9 cellular contexts compared by ENCODE assay signal in genomic region chr16:28180660-28181556, GRCh38. TPM values are rescaled to one million over a fixed set of nuclear protein-coding genes. Genes with fewer than 3 reads are reported as not detected.
DNase-seq lines count a peak whose midpoint lies in the region; ATAC-seq, FAIRE-seq and TF ChIP-seq lines count a peak whose summit lies in the region.
"Had no signal": no experiment of that assay in that cellular context is flagged by ENCODE, and none has a peak within 500 bp of the region (broad histone marks: within the 10 kb centered on the region; RNA-seq: fewer than 3 reads in every experiment).

No MANE protein-coding gene starts in this region.

- FAIRE-seq in HepG2 (lab: Jason Lieb, UNC): no peak

- H2AFZ ChIP-seq in GM23338 (no peak overlapping the region), HepG2 (ENCODE audit: low read length) (no peak overlapping the region)

- no peak overlapping the region for H3K27ac Mint-ChIP-seq in GM23338
- peak overlapping the region; percentile 96 for H3K27ac Mint-ChIP-seq in activated CD8-positive, alpha-beta T cell treated with anti-CD3 and anti-CD28 coated beads for 36 hours

- in situ Hi-C loops in ACHN (cut with HindIII; ENCODE audit: low pct_ligation_motif_present, low pct_unique_long_range_greater_than_20kb, low sequenced_read_pairs) (no loop called here), HepG2 (cut with HindIII; ENCODE audit: extremely low pct_ligation_motif_present, low pct_unique_long_range_greater_than_20kb) (no loop called here)

- H3K9ac ChIP-seq in HepG2 (ENCODE audit: insufficient read depth, low read depth, low read length): no peak overlapping the region

- no peak for TF ChIP-seq RAD21 in HepG2 (CRISPR knock-in tag; IDR thresholded peaks at IDR 0.05)

- H3K27me3 Mint-ChIP-seq in GM23338 (ENCODE audit: insufficient read depth, low read depth, poor library complexity): peaks cover 1% of the 10 kb centered on the region
- H3K27me3 Mint-ChIP-seq in activated CD8-positive, alpha-beta T cell treated with anti-CD3 and anti-CD28 coated beads for 36 hours: no peaks in the 10 kb centered on the region

- peak; percentile 50 for DNase-seq in ACHN
- no peak for DNase-seq in GM23338 (ENCODE audit: low spot score)
- no peak for DNase-seq in activated CD8-positive, alpha-beta T cell treated with anti-CD3 and anti-CD28 coated beads for 36 hours
- no peak for DNase-seq in HepG2 (ENCODE audit: low spot score)
- no peak for DNase-seq in NCI-H2196 (lab: John Stamatoyannopoulos, UW; ENCODE audit: unreplicated experiment)
- no peak for DNase-seq in DMS 273 treated with DMSO at 0.1 percent for 48 hours (lab: John Stamatoyannopoulos, UW)

- no peak for TF ChIP-seq POLR2A in HepG2 (IDR thresholded peaks at IDR 0.05; ENCODE audit: insufficient read depth in 1 of 2, low read depth in 2 of 2, low read length in 2 of 2)

- H3K9me2 ChIP-seq in GM23338 (ENCODE audit: insufficient read depth): no peaks in the 10 kb centered on the region

- intact Hi-C loops in activated CD8-positive, alpha-beta T cell treated with anti-CD3 and anti-CD28 coated beads for 36 hours (cut with micrococcal nuclease): no loop called here
- intact Hi-C loops in HepG2 (cut with micrococcal nuclease; ENCODE audit: unreplicated experiment): no loop called here

- CTCF ChIA-PET in activated CD8-positive, alpha-beta T cell treated with anti-CD3 and anti-CD28 coated beads for 36 hours (lab: Charles Lee): interaction anchor here (1.0 to 1.3 kb wide), 3 partner anchors 14 to 37 kb away, joined by 3 to 5 read pairs (median 4); no protein-coding TSS in a partner anchor
- CTCF ChIA-PET in HepG2 (lab: Yijun Ruan, JAX; ENCODE audit: low intra/inter-chr PET ratio, low total read pairs): no interaction called here

- POLR2A ChIA-PET in activated CD8-positive, alpha-beta T cell treated with anti-CD3 and anti-CD28 coated beads for 36 hours (lab: Charles Lee): interaction anchor here (0.6 to 5.2 kb wide), 10 partner anchors 11 to 55 kb away, joined by 3 to 31 read pairs (median 4); no protein-coding TSS in a partner anchor
- POLR2A ChIA-PET in HepG2 (lab: Yijun Ruan, JAX): interaction anchor here (0.8 kb wide), 1 partner anchor 31 kb away, joined by 3 read pairs; no protein-coding TSS in a partner anchor

- ATAC-seq in GM23338: no peak
- no peak for ATAC-seq in activated CD8-positive, alpha-beta T cell treated with anti-CD3 and anti-CD28 coated beads for 36 hours
- peak; percentile 24; the same call in 1 of the 3 replicates for ATAC-seq in HepG2
- no peak for ATAC-seq in GM19328 (IDR thresholded peaks at IDR 0.05; ENCODE audit: unreplicated experiment)
- no peak for ATAC-seq in HG03280 (IDR thresholded peaks at IDR 0.05; ENCODE audit: unreplicated experiment)

- peaks cover 40% of the 10 kb centered on the region for H3K36me3 Mint-ChIP-seq in GM23338 (ENCODE audit: low read depth)
- H3K36me3 Mint-ChIP-seq in activated CD8-positive, alpha-beta T cell treated with anti-CD3 and anti-CD28 coated beads for 36 hours (ENCODE audit: low read depth): peaks cover 77% of the 10 kb centered on the region

- H4K20me1 ChIP-seq in GM23338 (replicated peaks; ENCODE audit: insufficient read depth): peaks cover 51% of the 10 kb centered on the region
- H4K20me1 ChIP-seq in HepG2 (ENCODE audit: insufficient read depth, low read length): 0 out of 2 replicates have a peak, but pooled peaks cover 20% of the 10 kb centered on the region

- 0 out of 3 replicates have a peak, but pooled peaks cover 3% of the 10 kb centered on the region for H3K9me3 Mint-ChIP-seq in GM23338
- peaks cover 3% of the 10 kb centered on the region for H3K9me3 Mint-ChIP-seq in activated CD8-positive, alpha-beta T cell treated with anti-CD3 and anti-CD28 coated beads for 36 hours

- peaks cover 13% of the 10 kb centered on the region for H3K36me3 ChIP-seq in GM23338 (ENCODE audit: insufficient read depth)
- H3K36me3 ChIP-seq in HepG2 (replicated peaks in 1 of 2; ENCODE audit: control insufficient read depth in 1 of 2, insufficient read depth in 2 of 2, low read length in 2 of 2): peaks cover 6 to 31% of the 10 kb centered on the region in 2 experiments; a peak in 4 of 5 replicates

- no peaks in the 10 kb centered on the region for H3K9me3 ChIP-seq in HepG2 (ENCODE audit: low read length)

- H3K27ac ChIP-seq in GM23338 (ENCODE audit: low read depth) (peak overlapping the region; percentile 33), HepG2 (ENCODE audit: extremely low read length, insufficient read depth, low read length) (no peak overlapping the region)

- H3K4me1 ChIP-seq in GM23338 (ENCODE audit: insufficient read depth) (peaks cover 10% of the 10 kb centered on the region; the same call in 1 of the 2 replicates), HepG2 (ENCODE audit: insufficient read depth, low read length) (peaks cover 35% of the 10 kb centered on the region)

- TF ChIP-seq EP300 in HepG2 (IDR thresholded peaks at IDR 0.05; ENCODE audit: low read depth in 2 of 2, low read length in 2 of 2) (no peak), HepG2 (CRISPR knock-in tag; IDR thresholded peaks at IDR 0.05; ENCODE audit: borderline replicate concordance) (no peak)

- WGBS in HepG2 (ENCODE audit: low lambda C conversion rate): 93% methylated on average over 9 of the region's 9 CpGs

- H3F3A ChIP-seq in GM23338 (replicated peaks; ENCODE audit: low read depth): no peaks in the 10 kb centered on the region

- H3K79me2 ChIP-seq in GM23338 (replicated peaks; ENCODE audit: insufficient read depth): peaks cover 99% of the 10 kb centered on the region
- H3K79me2 ChIP-seq in HepG2 (ENCODE audit: insufficient read depth, low read length): peaks cover 69% of the 10 kb centered on the region

- peaks cover 28% of the 10 kb centered on the region for H3K4me1 Mint-ChIP-seq in GM23338
- H3K4me1 Mint-ChIP-seq in activated CD8-positive, alpha-beta T cell treated with anti-CD3 and anti-CD28 coated beads for 36 hours (ENCODE audit: low read depth): peaks cover 70% of the 10 kb centered on the region

- no peaks in the 10 kb centered on the region for H3K27me3 ChIP-seq in GM23338 (ENCODE audit: insufficient read depth)
- H3K27me3 ChIP-seq in HepG2 (ENCODE audit: control insufficient read depth in 1 of 2, insufficient read depth in 2 of 2, low read length in 2 of 2): no peaks in the 10 kb centered on the region

- no peak for TF ChIP-seq CTCF in GM23338 (conservative IDR thresholded peaks at IDR 0.05; ENCODE audit: low read depth in 2 of 2)
- TF ChIP-seq CTCF in activated CD8-positive, alpha-beta T cell treated with anti-CD3 and anti-CD28 coated beads for 36 hours (IDR thresholded peaks at IDR 0.05): no peak
- TF ChIP-seq CTCF in HepG2 (CRISPR knock-in tag; IDR thresholded peaks at IDR 0.05): no peak

- BruUV-seq in HepG2 (replicated peaks; lab: Mats Ljungman, UMichigan): no TSS peak

- H3K4me2 ChIP-seq in GM23338 (no peak overlapping the region), HepG2 (ENCODE audit: low read depth, low read length) (no peak overlapping the region)

- no peak overlapping the region for H3K4me3 Mint-ChIP-seq in GM23338
- no peak overlapping the region for H3K4me3 Mint-ChIP-seq in activated CD8-positive, alpha-beta T cell treated with anti-CD3 and anti-CD28 coated beads for 36 hours

- no peak overlapping the region for H3K4me3 ChIP-seq in GM23338
- H3K4me3 ChIP-seq in HepG2 (replicated peaks in 1 of 3; ENCODE audit: insufficient read depth in 1 of 3, low read depth in 2 of 3, low read length in 3 of 3): no peak overlapping the region
- H3K4me3 ChIP-seq: SK-N-MC had no signal

TF ChIP-seq in GM23338, 12 proteins besides CTCF, POLR2A, EP300 and RAD21 (continues in another document):
- no peak for TF ChIP-seq EZH2 (IDR thresholded peaks at IDR 0.05; ENCODE audit: low read depth, unreplicated experiment)

TF ChIP-seq in HepG2, 621 proteins besides CTCF, POLR2A, EP300 and RAD21:
- TF ChIP-seq SMAD1 (CRISPR knock-in tag; IDR thresholded peaks at IDR 0.05; ENCODE audit: borderline replicate concordance, low read depth): no peak
- TF ChIP-seq ZNF816 (CRISPR knock-in tag; IDR thresholded peaks at IDR 0.05; ENCODE audit: borderline replicate concordance): no peak
- TF ChIP-seq ZFY (CRISPR knock-in tag; IDR thresholded peaks at IDR 0.05): no peak
- no peak for TF ChIP-seq ZNF446 (CRISPR knock-in tag; IDR thresholded peaks at IDR 0.05)
- no peak for TF ChIP-seq ZIK1 (CRISPR knock-in tag; IDR thresholded peaks at IDR 0.05; ENCODE audit: borderline replicate concordance, low read depth)
- TF ChIP-seq ZFP90 (CRISPR knock-in tag; IDR thresholded peaks at IDR 0.05; ENCODE audit: borderline replicate concordance): no peak
- TF ChIP-seq ZNF296 (CRISPR knock-in tag; conservative IDR thresholded peaks at IDR 0.05): no peak

RNA-seq across cellular contexts. Expression of gene XPO6, which starts 30.9 kb away (rescaled TPM):
- 116 and 178 TPM in 2 replicates for total RNA-seq in GM23338 (2014; rRNA removed; shearing (Covaris generic))
- polyA plus RNA-seq in GM23338 (2016; fragmentation: Nextera tagmentation; extraction: Ambion mirVana): 83.9 and 89.8 TPM in 2 replicates
- 100 to 1,000 TPM; 250 to 253 TPM for total RNA-seq in activated CD8-positive, alpha-beta T cell treated with anti-CD3 and anti-CD28 coated beads for 36 hours
- total RNA-seq in HepG2 (2016; rRNA removed; fragmentation: Illumina TruSeq; extraction: Trizol): 102 and 109 TPM in 2 replicates
- 46.6 and 57.5 TPM in 2 replicates for total RNA-seq in HepG2 (2016; cell fraction: cytosol; rRNA removed; fragmentation: Illumina TruSeq; extraction: Trizol; ENCODE audit: low read depth)
- total RNA-seq in HepG2 (2016; cell fraction: insoluble cytoplasmic fraction; rRNA removed; fragmentation: Illumina TruSeq; extraction: Trizol): 85.8 and 109 TPM in 2 replicates
- total RNA-seq in HepG2 (2016; cell fraction: membrane; rRNA removed; fragmentation: Illumina TruSeq; extraction: Trizol): 87.0 and 101 TPM in 2 replicates
- 104 and 150 TPM in 2 replicates for total RNA-seq in HepG2 (2016; cell fraction: nucleus; rRNA removed; fragmentation: Illumina TruSeq; extraction: Trizol)
- polyA plus RNA-seq in HepG2 (2011; rRNA removed): 119 and 129 TPM in 2 replicates
- polyA plus RNA-seq in HepG2 (2011; cell fraction: cytosol; rRNA removed): 93.9 and 123 TPM in 2 replicates
- 278 and 283 TPM in 2 replicates for polyA plus RNA-seq in HepG2 (2011; cell fraction: nucleus; rRNA removed)
- polyA plus RNA-seq in HepG2 (2012): 52.1 and 55.0 TPM in 2 replicates
- 19.8 and 23.6 TPM in 2 replicates for polyA plus RNA-seq in HepG2 (2016; cell fraction: cytosol; fragmentation: Illumina TruSeq; extraction: Trizol; ENCODE audit: low read depth)
- 97.4 and 110 TPM in 2 replicates for polyA plus RNA-seq in HepG2 (2016; cell fraction: insoluble cytoplasmic fraction; fragmentation: Illumina TruSeq; extraction: Trizol; ENCODE audit: low read depth)
- 67.2 and 72.4 TPM in 2 replicates for polyA plus RNA-seq in HepG2 (2016; cell fraction: membrane; fragmentation: Illumina TruSeq; extraction: Trizol; ENCODE audit: low read depth)
- polyA plus RNA-seq in HepG2 (2016; cell fraction: nucleus; fragmentation: Illumina TruSeq; extraction: Trizol; ENCODE audit: insufficient read depth, low read depth): 153 and 165 TPM in 2 replicates
- 284 and 462 TPM in 2 replicates for polyA minus RNA-seq in HepG2 (2011; rRNA and poly(A)+ RNA removed; ENCODE audit: low replicate concordance)
- 88.5 and 89.2 TPM in 2 replicates for polyA minus RNA-seq in HepG2 (2011; cell fraction: cytosol; rRNA and poly(A)+ RNA removed)
- polyA minus RNA-seq in HepG2 (2011; cell fraction: nucleus; rRNA and poly(A)+ RNA removed): 247 and 281 TPM in 2 replicates
